In the genomic region with DNA sequence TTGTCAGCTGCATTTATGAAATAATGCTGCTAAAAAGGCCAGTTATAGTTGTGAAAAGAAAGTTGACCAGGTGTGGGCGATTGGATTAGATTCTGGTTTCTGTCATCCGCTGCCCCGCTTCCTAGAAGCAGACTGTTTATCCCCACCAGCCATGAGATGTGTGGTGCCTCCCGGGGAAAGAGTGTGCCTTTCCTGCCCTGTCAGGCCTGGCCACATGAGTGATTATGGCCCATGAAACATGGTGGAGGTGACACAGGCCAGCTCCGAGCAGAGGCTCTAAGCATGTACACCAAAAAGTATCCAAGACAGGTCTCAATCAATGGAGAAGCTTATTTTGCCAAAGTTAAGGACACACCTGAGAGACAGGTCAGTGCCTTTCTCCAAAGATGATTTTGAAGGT, we compare ENCODE assay signal across 14 cellular contexts.
A peak's percentile ranks its signal among the peaks of the same experiment; 100 is the strongest.
DNase-seq lines count a peak whose midpoint lies in the region; ATAC-seq and TF ChIP-seq lines count a peak whose summit lies in the region.
"Had no signal": no experiment of that assay in that cellular context is flagged by ENCODE, and none has a peak within 500 bp of the region (broad histone marks: within the 10 kb centered on the region; RNA-seq: fewer than 3 reads in every experiment).

No MANE protein-coding gene starts in this region.

- H2BK120ac ChIP-seq in IMR-90 (ENCODE audit: low read depth, low read length): peak overlapping the region; percentile 93

- peak overlapping the region; percentile 83 for H2BK15ac ChIP-seq in IMR-90 (ENCODE audit: low read depth, low read length)

- POLR2A ChIA-PET in IMR-90 (lab: Charles Lee; ENCODE audit: unreplicated experiment): interaction anchor here (0.5 to 0.8 kb wide), 2 partner anchors 11 to 98 kb away, joined by 3 to 5 read pairs; no protein-coding TSS in a partner anchor

- H2AK5ac ChIP-seq in IMR-90 (ENCODE audit: low read depth, low read length): peak overlapping the region; percentile 99

- peak overlapping the region; percentile 67 for H2AK9ac ChIP-seq in IMR-90 (replicated peaks; ENCODE audit: low read depth, low read length, poor library complexity)

- TF ChIP-seq RAD21 in IMR-90 (IDR thresholded peaks at IDR 0.05; ENCODE audit: low read length): no peak

- peak overlapping the region; percentile 12; the same call in 1 of the 2 replicates for H4K5ac ChIP-seq in IMR-90 (ENCODE audit: low read depth, low read length)

- in situ Hi-C loops in IMR-90 (cut with MboI; ENCODE audit: low sequenced_read_pairs): loop anchor here (25.0 kb wide), 1 partner anchor 516 kb away; no protein-coding TSS in a partner anchor

- peak overlapping the region; percentile 62 to 64; a peak in 3 of 4 replicates for H4K8ac ChIP-seq in IMR-90 (ENCODE audit: low read depth in 2 of 2, low read length in 2 of 2)

- peak overlapping the region; percentile 89 for H4K91ac ChIP-seq in IMR-90 (ENCODE audit: insufficient read depth, low read depth, low read length)

- peak overlapping the region; percentile 84 for H2AFZ ChIP-seq in IMR-90 (replicated peaks; ENCODE audit: low read length, poor library complexity)
- H2AFZ ChIP-seq in smooth muscle cell (ENCODE audit: low read depth): no peak overlapping the region
- H2AFZ ChIP-seq: parathyroid adenoma had no signal

- peak overlapping the region; percentile 84 for H2BK5ac ChIP-seq in IMR-90 (ENCODE audit: low read depth, low read length, poor library complexity, severe bottlenecking)

- peaks cover 13% of the 10 kb centered on the region for H3K9me1 ChIP-seq in IMR-90 (ENCODE audit: insufficient read depth, low read length)

- H3K4me1 ChIP-seq in IMR-90 (ENCODE audit: control insufficient read depth, insufficient read depth, low read length): peaks cover 13% of the 10 kb centered on the region
- H3K4me1 ChIP-seq in cardiac muscle cell (ENCODE audit: low read depth): peaks cover 16% of the 10 kb centered on the region
- peaks cover 7% of the 10 kb centered on the region for H3K4me1 ChIP-seq in smooth muscle cell (ENCODE audit: low read depth)
- H3K4me1 ChIP-seq: parathyroid adenoma had no signal

- H3K27me3 ChIP-seq in IMR-90 (ENCODE audit: control insufficient read depth, insufficient read depth, low read length) (no peaks in the 10 kb centered on the region), cardiac muscle cell (no peaks in the 10 kb centered on the region), smooth muscle cell (ENCODE audit: low read depth) (no peaks in the 10 kb centered on the region)
- H3K27me3 ChIP-seq: tibial nerve had no signal

- H3K27ac ChIP-seq in IMR-90 (ENCODE audit: insufficient read depth, low read length): peak overlapping the region; percentile 69
- peak overlapping the region; percentile 83 for H3K27ac ChIP-seq in cardiac muscle cell
- H3K27ac ChIP-seq in smooth muscle cell (ENCODE audit: low read depth): peak overlapping the region; percentile 93
- H3K27ac ChIP-seq: C4-2B, parathyroid adenoma had no signal

- DNase-seq in IMR-90 (no peak), cardiac muscle cell (ENCODE audit: low read depth in 1 of 2, low spot score in 1 of 2) (no peak), smooth muscle cell (lab: John Stamatoyannopoulos, UW; ENCODE audit: unreplicated experiment) (no peak), mucosa of gallbladder (ENCODE audit: low spot score) (no peak), erythroblast (lab: John Stamatoyannopoulos, UW) (no peak)
- DNase-seq: activated CD8-positive, alpha-beta T cell treated with anti-CD3 and anti-CD28 coated beads, Interleukin-2, amount 10 ng/mL, durations not matched to agents 7 days and 5 days; activated effector memory CD4-positive, alpha-beta T cell treated with Interleukin-2 at 50 U/mL for 16 hours; NCI-H2107; NCI-H82 had no signal

- H3K18ac ChIP-seq in IMR-90 (ENCODE audit: low read depth, low read length): peak overlapping the region; percentile 43; the same call in 1 of the 2 replicates

- CTCF ChIA-PET in IMR-90 (lab: Yijun Ruan, JAX): interaction anchor here (4.3 kb wide), 1 partner anchor 98 kb away, joined by 37 read pairs; no protein-coding TSS in a partner anchor

- H3K9ac ChIP-seq in IMR-90 (ENCODE audit: low read depth, low read length) (no peak overlapping the region; the same call in 1 of the 2 replicates), smooth muscle cell (ENCODE audit: low read depth) (peak overlapping the region; percentile 64)
- H3K9ac ChIP-seq: parathyroid adenoma had no signal

- H3K23ac ChIP-seq in IMR-90 (ENCODE audit: low read depth, low read length): peak overlapping the region; percentile 83; the same call in 1 of the 2 replicates

- peak overlapping the region; percentile 90 for H2BK20ac ChIP-seq in IMR-90 (ENCODE audit: low read depth, low read length)

- dilution Hi-C loops in IMR-90 (cut with HindIII; ENCODE audit: low sequenced_read_pairs, unreplicated experiment): loop anchor here (25.0 kb wide), 1 partner anchor 91 kb away; the partner anchor contains the start of gene MFGE8

- ATAC-seq in GM19455 (IDR thresholded peaks at IDR 0.05; ENCODE audit: unreplicated experiment) (peak; percentile 10), IMR-90 (ENCODE audit: low read depth) (peak; percentile 4; the same call in 1 of the 2 replicates), HG03378 (IDR thresholded peaks at IDR 0.05; ENCODE audit: unreplicated experiment) (no peak)
- ATAC-seq: activated CD8-positive, alpha-beta T cell treated with anti-CD3 and anti-CD28 coated beads, Interleukin-2, amount 10 ng/mL, durations not matched to agents 7 days and 5 days had no signal

- intact Hi-C loops in IMR-90 (cut with micrococcal nuclease): loop anchor here (1.0 kb wide), 1 partner anchor 90 kb away; the partner anchor contains the start of gene MFGE8

- peaks cover 8% of the 10 kb centered on the region for H3F3A ChIP-seq in smooth muscle cell (ENCODE audit: low read depth)

- H3K4ac ChIP-seq in IMR-90 (ENCODE audit: low read depth, low read length): peak overlapping the region; percentile 92

- 0 out of 4 replicates have a peak, but pooled peaks cover 0 to 3% of the 10 kb centered on the region in 2 experiments for H3K79me1 ChIP-seq in IMR-90 (ENCODE audit: low read depth in 1 of 2, low read length in 2 of 2)

- no peaks in the 10 kb centered on the region for H3K9me3 ChIP-seq in IMR-90 (ENCODE audit: control insufficient read depth, insufficient read depth, low read length)
- no peaks in the 10 kb centered on the region for H3K9me3 ChIP-seq in cardiac muscle cell (ENCODE audit: low read depth)
- no peaks in the 10 kb centered on the region for H3K9me3 ChIP-seq in smooth muscle cell (replicated peaks; ENCODE audit: low read depth)
- H3K9me3 ChIP-seq: tibial nerve had no signal

- WGBS in IMR-90 (ENCODE audit: extremely low coverage in 2 of 2, insufficient read length in 1 of 2), 2 experiments: no CpG with 5 or more reads among the region's 5 CpGs
- WGBS in smooth muscle cell (ENCODE audit: low lambda C conversion rate): 44% methylated on average over 5 of the region's 5 CpGs

- H3K4me2 ChIP-seq in IMR-90 (ENCODE audit: low read depth, low read length) (peak overlapping the region; percentile 24), smooth muscle cell (peak overlapping the region; percentile 74)

- no peaks in the 10 kb centered on the region for H3K36me3 ChIP-seq in IMR-90 (ENCODE audit: control insufficient read depth, insufficient read depth, low read length)
- H3K36me3 ChIP-seq in cardiac muscle cell: no peaks in the 10 kb centered on the region
- H3K36me3 ChIP-seq in smooth muscle cell (ENCODE audit: low read depth): no peaks in the 10 kb centered on the region
- H3K36me3 ChIP-seq: tibial nerve had no signal

- TF ChIP-seq CTCF in IMR-90 (conservative IDR thresholded peaks at IDR 0.05; ENCODE audit: low read depth, low read length): no peak
- no peak for TF ChIP-seq CTCF in cardiac muscle cell (IDR thresholded peaks at IDR 0.05; ENCODE audit: low read depth, low read length)
- no peak for TF ChIP-seq CTCF in smooth muscle cell (IDR thresholded peaks at IDR 0.05; ENCODE audit: borderline replicate concordance, insufficient read depth, poor library complexity, severe bottlenecking)

- no TSS peak for BruUV-seq in IMR-90 (replicated peaks; lab: Mats Ljungman, UMichigan)

- no peaks in the 10 kb centered on the region for H3K79me2 ChIP-seq in smooth muscle cell (ENCODE audit: low read depth)
- H3K79me2 ChIP-seq: parathyroid adenoma had no signal

- TF ChIP-seq POLR2A in IMR-90 (IDR thresholded peaks at IDR 0.05; ENCODE audit: low read depth, low read length) (no peak), erythroblast (IDR thresholded peaks at IDR 0.05; ENCODE audit: low read length) (no peak)

- peak overlapping the region; percentile 62 for H3K56ac ChIP-seq in IMR-90 (ENCODE audit: extremely low read depth, insufficient read depth, low read length)

- peaks cover 6% of the 10 kb centered on the region; the same call in 1 of the 2 replicates for H4K20me1 ChIP-seq in IMR-90 (ENCODE audit: insufficient read depth, low read length)
- no peaks in the 10 kb centered on the region for H4K20me1 ChIP-seq in smooth muscle cell (ENCODE audit: low read depth)

- H3K4me3 ChIP-seq in IMR-90 (ENCODE audit: insufficient read depth, low read depth, low read length): no peak overlapping the region
- H3K4me3 ChIP-seq in cardiac muscle cell: no peak overlapping the region
- H3K4me3 ChIP-seq in smooth muscle cell: no peak overlapping the region
- H3K4me3 ChIP-seq: tibial nerve had no signal

- H3K14ac ChIP-seq in IMR-90 (replicated peaks; ENCODE audit: low read depth, low read length): peak overlapping the region; percentile 81

TF ChIP-seq in IMR-90, 13 proteins besides CTCF, POLR2A, EP300 and RAD21:
- no peak for TF ChIP-seq MXI1 (IDR thresholded peaks at IDR 0.05; ENCODE audit: borderline replicate concordance, low read depth, low read length)
- no peak for TF ChIP-seq BHLHE40 (IDR thresholded peaks at IDR 0.05; ENCODE audit: low read depth, low read length)
- TF ChIP-seq MAZ (IDR thresholded peaks at IDR 0.05; ENCODE audit: borderline replicate concordance, low read depth, low read length): no peak
- no peak for TF ChIP-seq NFE2L2 (IDR thresholded peaks at IDR 0.05; ENCODE audit: low read depth, low read length)
- TF ChIP-seq MAFK (IDR thresholded peaks at IDR 0.05; ENCODE audit: low read depth, low read length): no peak
- TF ChIP-seq USF2 (IDR thresholded peaks at IDR 0.05; ENCODE audit: low read depth, low read length): no peak
- TF ChIP-seq FOS (IDR thresholded peaks at IDR 0.05; ENCODE audit: low read depth, low read length): no peak
- no peak for TF ChIP-seq CEBPB (IDR thresholded peaks at IDR 0.05; ENCODE audit: low read depth, low read length)
- TF ChIP-seq SMC3 (IDR thresholded peaks at IDR 0.05; ENCODE audit: low read depth, low read length): no peak
